11 cellular contexts compared by ENCODE assay signal in genomic region chr13:51999525-51999924, GRCh38. TPM values are rescaled to one million over a fixed set of nuclear protein-coding genes. Genes with fewer than 3 reads are reported as not detected.
A peak's percentile ranks its signal among the peaks of the same experiment; 100 is the strongest.
DNase-seq lines count a peak whose midpoint lies in the region; ATAC-seq and TF ChIP-seq lines count a peak whose summit lies in the region.
"Had no signal": no experiment of that assay in that cellular context is flagged by ENCODE, and none has a peak within 500 bp of the region (broad histone marks: within the 10 kb centered on the region; RNA-seq: fewer than 3 reads in every experiment).

No MANE protein-coding gene starts in this region.

- H3K27me3 ChIP-seq in skeletal muscle satellite cell (ENCODE audit: control insufficient read depth, insufficient read depth, low read length) = peaks cover 57% of the 10 kb centered on the region

- TF ChIP-seq CTCF in LNCaP clone FGC (IDR thresholded peaks at IDR 0.05; ENCODE audit: control insufficient read depth, extremely low read depth, insufficient read depth) = peak; percentile 15; the same call in 1 of the 2 replicates

- no peaks in the 10 kb centered on the region for H3K36me3 ChIP-seq in skeletal muscle satellite cell (ENCODE audit: insufficient read depth, low read length)

- H3K9ac ChIP-seq in skeletal muscle satellite cell (ENCODE audit: low read depth, low read length) = no peak overlapping the region

- peak overlapping the region; percentile 63 for H3K4me2 ChIP-seq in skeletal muscle satellite cell (ENCODE audit: low read length)

- no peaks in the 10 kb centered on the region for H3K9me3 ChIP-seq in skeletal muscle satellite cell (replicated peaks; ENCODE audit: low read length)

- ATAC-seq in left lobe of liver = peak; percentile 69
- no peak for ATAC-seq in HG03354 (IDR thresholded peaks at IDR 0.05; ENCODE audit: poor library complexity, severe bottlenecking, unreplicated experiment)
- no peak for ATAC-seq in HG02885 (IDR thresholded peaks at IDR 0.05; ENCODE audit: poor library complexity, unreplicated experiment)
- ATAC-seq in GM19455 (IDR thresholded peaks at IDR 0.05; ENCODE audit: unreplicated experiment) = no peak

- H3K4me1 ChIP-seq in skeletal muscle satellite cell (ENCODE audit: control insufficient read depth, insufficient read depth, low read length) = no peaks in the 10 kb centered on the region

- DNase-seq in LNCaP clone FGC (ENCODE audit: low read depth) = peak; percentile 80
- DNase-seq in cerebellar cortex (ENCODE audit: low spot score) = peak; percentile 74
- DNase-seq in left lobe of liver (ENCODE audit: low spot score) = peak; percentile 93
- DNase-seq in middle frontal gyrus (ENCODE audit: extremely low spot score, low spot score) = no peak
- DNase-seq: activated naive CD4-positive, alpha-beta T cell treated with Interleukin-2 at 50 U/mL for 16 hours; NCI-H345 had no signal

- H3K4me3 ChIP-seq in LNCaP clone FGC (ENCODE audit: low read depth, low read length) (peak overlapping the region; percentile 16; the same call in 1 of the 2 replicates), skeletal muscle satellite cell (ENCODE audit: low read length) (no peak overlapping the region)
- H3K4me3 ChIP-seq: SK-N-MC had no signal

RNA-seq across cellular contexts. Expression of gene ATP7B, which starts 11.7 kb away (rescaled TPM):
- 32.2 TPM for total RNA-seq in left lobe of liver
- 1.5 and 5.6 TPM in 2 replicates for total RNA-seq in skeletal muscle satellite cell (2012; rRNA removed)

RNA-seq across cellular contexts. Expression of gene ALG11, which starts 12.7 kb away (rescaled TPM):
- 25.4 TPM for total RNA-seq in left lobe of liver
- 14.4 and 15.5 TPM in 2 replicates for total RNA-seq in skeletal muscle satellite cell (2012; rRNA removed)

RNA-seq across cellular contexts. Expression of gene UTP14C, which starts 25.0 kb away (rescaled TPM):
- total RNA-seq in left lobe of liver = 7.9 TPM
- 7.9 and 8.9 TPM in 2 replicates for total RNA-seq in skeletal muscle satellite cell (2012; rRNA removed)
